ENCODE assay signal across 21 cellular contexts in genomic region chr20:16898433-16898832, GRCh38.
DNase-seq lines count a peak whose midpoint lies in the region; ATAC-seq lines count a peak whose summit lies in the region.
"Had no signal": no experiment of that assay in that cellular context is flagged by ENCODE, and none has a peak within 500 bp of the region (broad histone marks: within the 10 kb centered on the region; RNA-seq: fewer than 3 reads in every experiment).

No MANE protein-coding gene starts in this region.

- intact Hi-C loops in right cardiac atrium (cut with DNase I): no loop called here

- ATAC-seq in GM18520 (IDR thresholded peaks at IDR 0.05; ENCODE audit: unreplicated experiment) (no peak), right cardiac atrium (no peak), HG02885 (IDR thresholded peaks at IDR 0.05; ENCODE audit: poor library complexity, unreplicated experiment) (no peak)
- ATAC-seq: activated CD8-positive, alpha-beta T cell treated with anti-CD3 and anti-CD28 coated beads for 36 hours; activated T-cell treated with anti-CD3 and anti-CD28 coated beads, Interleukin-2, amount 50 U/mL, for 4 hours; effector memory CD8-positive, alpha-beta T cell; GM23338; natural killer cell treated with Interleukin-12 subunit alpha and Interleukin-12 subunit beta and Interleukin-15 and Interleukin-18, amount 100 ng/mL, for 72 hours had no signal

- H3K9me3 ChIP-seq in skeletal muscle satellite cell (replicated peaks; ENCODE audit: low read length) (no peaks in the 10 kb centered on the region), right cardiac atrium (ENCODE audit: control insufficient read depth, low read length) (no peaks in the 10 kb centered on the region)
- H3K9me3 ChIP-seq: vagina had no signal

- H3K27ac ChIP-seq in right cardiac atrium (ENCODE audit: low read length): no peak overlapping the region
- H3K27ac ChIP-seq: vagina had no signal

- 69% methylated on average over 4 of the region's 4 CpGs for WGBS in right cardiac atrium

- H3K27me3 ChIP-seq in skeletal muscle satellite cell (ENCODE audit: control insufficient read depth, insufficient read depth, low read length): no peaks in the 10 kb centered on the region
- no peaks in the 10 kb centered on the region for H3K27me3 ChIP-seq in right cardiac atrium (ENCODE audit: control insufficient read depth, insufficient read depth)
- H3K27me3 ChIP-seq: vagina had no signal

- H3K9ac ChIP-seq in skeletal muscle satellite cell (ENCODE audit: low read depth, low read length): no peak overlapping the region

- H3K4me1 ChIP-seq in skeletal muscle satellite cell (ENCODE audit: control insufficient read depth, insufficient read depth, low read length): peaks cover 16% of the 10 kb centered on the region
- peaks cover 2% of the 10 kb centered on the region for H3K4me1 ChIP-seq in right cardiac atrium (ENCODE audit: control insufficient read depth, insufficient read depth, low read length)
- H3K4me1 ChIP-seq: vagina had no signal

- no peaks in the 10 kb centered on the region for H3K36me3 ChIP-seq in skeletal muscle satellite cell (ENCODE audit: insufficient read depth, low read length)
- H3K36me3 ChIP-seq: vagina had no signal

- H3K4me3 ChIP-seq in skeletal muscle satellite cell (ENCODE audit: low read length) (no peak overlapping the region), right cardiac atrium (ENCODE audit: low read length) (no peak overlapping the region)
- H3K4me3 ChIP-seq: GM23338, vagina had no signal

- peak overlapping the region; percentile 4 for H3K4me2 ChIP-seq in skeletal muscle satellite cell (ENCODE audit: low read length)
- H3K4me2 ChIP-seq: GM23338 had no signal

- DNase-seq in EH (ENCODE audit: low read depth) (peak; percentile 63), SW480 (ENCODE audit: low spot score) (peak; percentile 37), islet precursor cell (peak; percentile 64), right cardiac atrium (no peak), DMS153 (lab: John Stamatoyannopoulos, UW) (no peak)
- DNase-seq: activated B cell treated with CpG ODN at 0.5 μM for 24 hours; activated CD8-positive, alpha-beta T cell treated with anti-CD3 and anti-CD28 coated beads for 36 hours; activated naive CD4-positive, alpha-beta T cell treated with anti-CD3 and anti-CD28 coated beads, Interleukin-2, amount 50 U/mL, for 16 hours; activated T-cell treated with anti-CD3 and anti-CD28 coated beads, Interleukin-2, amount 50 U/mL, for 4 hours; effector memory CD8-positive, alpha-beta T cell; Kasumi-1; NCI-H1436; NCI-H774; small intestine; stimulated activated CD4-positive, alpha-beta T cell treated with anti-CD3 and anti-CD28 coated beads, Interleukin-4, amount 100 ng/mL, for 1 hour had no signal

Comparison
In these comparisons a context has a peak if more than half of its experiments do, and no peak if none do; other contexts are left out.
1. DNase-seq: peak in EH (single experiment), SW480 (single experiment) and islet precursor cell (single experiment); none in right cardiac atrium (0 of 3) and DMS153 (single experiment).